In genomic region chr1:15950302-15950701, GRCh38 we compare ENCODE assay signal across 9 cellular contexts. TPM values are rescaled to one million over a fixed set of nuclear protein-coding genes. Genes with fewer than 3 reads are reported as not detected.
A peak's percentile ranks its signal among the peaks of the same experiment; 100 is the strongest.
DNase-seq lines count a peak whose midpoint lies in the region; ATAC-seq and TF ChIP-seq lines count a peak whose summit lies in the region.
"Had no signal": no experiment of that assay in that cellular context is flagged by ENCODE, and none has a peak within 500 bp of the region (broad histone marks: within the 10 kb centered on the region; RNA-seq: fewer than 3 reads in every experiment).

No MANE protein-coding gene starts in this region.

- peak overlapping the region; percentile 90 to 96 for H3K27ac ChIP-seq in right atrium auricular region
- peak overlapping the region; percentile 89 for H3K27ac ChIP-seq in caudate nucleus (ENCODE audit: low read depth, low read length)
- no peak overlapping the region for H3K27ac ChIP-seq in trophoblast cell (ENCODE audit: low read depth, low read length)

- no peak overlapping the region for H3K23ac ChIP-seq in trophoblast cell (ENCODE audit: low read length)

- H3K14ac ChIP-seq in trophoblast cell (ENCODE audit: low read length), result no peak overlapping the region

- no peak overlapping the region for H3K4ac ChIP-seq in trophoblast cell (ENCODE audit: low read depth, low read length)

- H4K91ac ChIP-seq in trophoblast cell (ENCODE audit: low read depth, low read length), result no peak overlapping the region

- H3K4me3 ChIP-seq in right atrium auricular region (peak overlapping the region in 1 of 2 donors; percentile 30), trophoblast cell (ENCODE audit: low read depth, low read length) (no peak overlapping the region)

- ATAC-seq in left cardiac atrium (no peak), GM19351 (IDR thresholded peaks at IDR 0.05; ENCODE audit: unreplicated experiment) (no peak)

- H3K4me1 ChIP-seq in right atrium auricular region (peaks cover 0 to 74% of the 10 kb centered on the region in 2 donors), trophoblast cell (ENCODE audit: control insufficient read depth in 1 of 2, insufficient read depth in 2 of 2, low read length in 2 of 2) (peaks cover 19 to 35% of the 10 kb centered on the region in 2 experiments)

- no peak overlapping the region for H3K4me2 ChIP-seq in trophoblast cell (ENCODE audit: low read length)

- H3K79me1 ChIP-seq in trophoblast cell (ENCODE audit: low read length), result peaks cover 4% of the 10 kb centered on the region

- H3K18ac ChIP-seq in trophoblast cell (ENCODE audit: low read length), result peak overlapping the region; percentile 27

- no peaks in the 10 kb centered on the region for H3K9me3 ChIP-seq in right atrium auricular region
- no peaks in the 10 kb centered on the region for H3K9me3 ChIP-seq in trophoblast cell (ENCODE audit: insufficient read depth, low read depth, low read length)

- no peak overlapping the region for H2AK5ac ChIP-seq in trophoblast cell (ENCODE audit: low read length)

- H3K36me3 ChIP-seq in right atrium auricular region (peaks cover 29% of the 10 kb centered on the region), trophoblast cell (ENCODE audit: control insufficient read depth in 1 of 2, insufficient read depth in 2 of 2, low read length in 2 of 2) (peaks cover 31 to 34% of the 10 kb centered on the region in 2 experiments)

- WGBS in trophoblast cell (ENCODE audit: extremely low coverage, insufficient coverage, insufficient read length), result no CpG with 5 or more reads among the region's 4 CpGs

- H4K12ac ChIP-seq in trophoblast cell (ENCODE audit: low read depth, low read length), result no peak overlapping the region

- no peak overlapping the region for H4K8ac ChIP-seq in trophoblast cell (ENCODE audit: low read depth, low read length)

- H3K9ac ChIP-seq in trophoblast cell (ENCODE audit: low read length), result no peak overlapping the region

- no peaks in the 10 kb centered on the region for H3K27me3 ChIP-seq in right atrium auricular region
- H3K27me3 ChIP-seq in trophoblast cell (ENCODE audit: insufficient read depth, low read length), result no peaks in the 10 kb centered on the region

- peaks cover 2% of the 10 kb centered on the region for H3K79me2 ChIP-seq in trophoblast cell (ENCODE audit: control insufficient read depth, insufficient read depth, low read length, poor library complexity)

- intact Hi-C loops in left cardiac atrium (cut with DNase I), result no loop called here

- H2BK5ac ChIP-seq in trophoblast cell (ENCODE audit: low read depth, low read length, poor library complexity), result no peak overlapping the region

- H2AFZ ChIP-seq in trophoblast cell (ENCODE audit: insufficient read depth, low read length, poor library complexity), result no peak overlapping the region

- TF ChIP-seq CTCF in right atrium auricular region (IDR thresholded peaks at IDR 0.05), result no peak

- DNase-seq in right atrium auricular region (ENCODE audit: low spot score), result no peak
- DNase-seq in left cardiac atrium, result no peak
- no peak for DNase-seq in caudate nucleus (lab: John Stamatoyannopoulos, UW)
- no peak for DNase-seq in trophoblast cell
- DNase-seq in DMS153 treated with DMSO at 0.1 percent for 48 hours (lab: John Stamatoyannopoulos, UW; ENCODE audit: unreplicated experiment), result no peak
- DNase-seq in Ammon's horn (ENCODE audit: low spot score), result no peak
- no peak for DNase-seq in DMS153 (lab: John Stamatoyannopoulos, UW)

- H2BK120ac ChIP-seq in trophoblast cell (ENCODE audit: insufficient read depth, low read length, poor library complexity), result no peak overlapping the region

- H2BK12ac ChIP-seq in trophoblast cell (ENCODE audit: low read length), result no peak overlapping the region

RNA-seq across cellular contexts. Expression of gene ZBTB17, which starts 25.6 kb away (rescaled TPM):
- 10 to 100 TPM; 14.8 to 27.5 TPM for total RNA-seq in right atrium auricular region
- total RNA-seq in left cardiac atrium, result 10 to 100 TPM; 22.4 to 24.6 TPM
- polyA plus RNA-seq in trophoblast cell (2013), result 28.3 and 29.2 TPM in 2 replicates

RNA-seq across cellular contexts. Expression of gene SRARP, which starts 53.7 kb away (rescaled TPM):
- total RNA-seq in right atrium auricular region, result under 1 TPM in 1 of 2 donors, not detected in 1; 0.31 TPM
- total RNA-seq in left cardiac atrium, result under 1 TPM; 0.15 to 0.52 TPM
- not detected in 2 replicates for polyA plus RNA-seq in trophoblast cell (2013)
- total RNA-seq: kidney epithelial cell had no signal
